9 cellular contexts compared by ENCODE assay signal in the genomic region with DNA sequence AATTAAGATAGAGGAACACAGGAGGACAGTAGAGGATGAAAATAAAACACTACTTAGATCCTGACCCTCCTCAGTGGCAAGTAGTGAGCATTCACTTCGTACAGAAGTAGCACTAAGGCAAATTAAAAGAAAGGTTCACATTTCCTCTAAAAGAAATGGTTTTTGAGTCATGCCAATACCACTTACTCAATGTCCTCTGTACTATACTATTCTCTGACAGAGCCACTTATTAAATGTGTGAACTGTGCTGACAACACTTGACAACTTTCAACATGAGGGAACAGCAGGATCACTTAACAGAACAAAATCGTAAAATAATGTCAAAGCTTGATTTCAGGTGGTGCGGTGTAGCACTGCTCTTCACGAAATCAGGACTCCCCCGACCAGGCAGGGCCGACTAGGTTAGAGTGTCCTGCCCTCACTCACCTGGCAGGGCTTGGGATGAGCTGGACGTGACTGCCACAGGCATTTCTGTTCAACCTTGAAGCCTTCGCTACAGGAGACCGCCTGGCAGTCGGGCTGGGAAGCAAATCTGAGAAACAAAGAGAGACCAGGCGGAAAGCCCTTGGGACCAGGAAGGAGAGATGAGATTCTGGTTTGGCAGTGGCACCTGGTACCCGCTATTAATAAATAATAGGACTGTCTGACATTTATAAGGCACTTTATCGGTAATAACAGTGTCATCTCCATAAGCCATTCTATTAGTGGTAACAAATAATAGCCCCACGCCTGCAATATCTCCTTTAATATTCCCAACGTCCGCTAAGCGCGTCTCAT. TPM values are rescaled to one million over a fixed set of nuclear protein-coding genes. Genes with fewer than 3 reads are reported as not detected.
DNase-seq lines count a peak whose midpoint lies in the region; ATAC-seq and TF ChIP-seq lines count a peak whose summit lies in the region.
"Had no signal": no experiment of that assay in that cellular context is flagged by ENCODE, and none has a peak within 500 bp of the region (broad histone marks: within the 10 kb centered on the region; RNA-seq: fewer than 3 reads in every experiment).

No MANE protein-coding gene starts in this region.

- DNase-seq in activated CD4-positive, alpha-beta T cell treated with anti-CD3 and anti-CD28 coated beads for 36 hours: peak; percentile 14
- DNase-seq in activated CD4-positive, alpha-beta T cell treated with anti-CD3 and anti-CD28 coated beads for 48 hours: no peak
- DNase-seq in WERI-Rb-1: no peak
- DNase-seq in inferior parietal cortex (ENCODE audit: extremely low spot score): peak; percentile 8
- no peak for DNase-seq in ACHN
- DNase-seq in KG1 (lab: John Stamatoyannopoulos, UW): no peak

- CTCF ChIA-PET in activated CD4-positive, alpha-beta T cell treated with anti-CD3 and anti-CD28 coated beads for 36 hours (lab: Charles Lee): interaction anchor here (0.9 to 2.6 kb wide), 8 partner anchors 13 to 727 kb away, joined by 3 to 9 read pairs (median 3); a partner anchor contains a TSS

- peaks cover 28% of the 10 kb centered on the region for H3K27me3 Mint-ChIP-seq in activated CD4-positive, alpha-beta T cell treated with anti-CD3 and anti-CD28 coated beads for 36 hours

- peak overlapping the region; percentile 74 for H3K4me3 ChIP-seq in WERI-Rb-1 (ENCODE audit: low read depth, low read length)
- peak overlapping the region; percentile 66 to 72 for H3K4me3 ChIP-seq in stomach smooth muscle (ENCODE audit: low read length in 2 of 2)

- intact Hi-C loops in activated CD4-positive, alpha-beta T cell treated with anti-CD3 and anti-CD28 coated beads for 36 hours (cut with DNase I, micrococcal nuclease): loop anchor here (5.0 to 10.0 kb wide), 5 partner anchors 66 to 726 kb away; a partner anchor contains a TSS

- H3K36me3 ChIP-seq in WERI-Rb-1 (no peaks in the 10 kb centered on the region; the same call in 1 of the 2 replicates), stomach smooth muscle (ENCODE audit: control insufficient read depth in 2 of 2, insufficient read depth in 2 of 2, low read length in 2 of 2) (no peaks in the 10 kb centered on the region)

- H3K4me1 Mint-ChIP-seq in activated CD4-positive, alpha-beta T cell treated with anti-CD3 and anti-CD28 coated beads for 36 hours: peaks cover 31% of the 10 kb centered on the region

- no peaks in the 10 kb centered on the region for H3K9me3 Mint-ChIP-seq in activated CD4-positive, alpha-beta T cell treated with anti-CD3 and anti-CD28 coated beads for 36 hours (ENCODE audit: low read depth)

- ATAC-seq in activated CD4-positive, alpha-beta T cell treated with anti-CD3 and anti-CD28 coated beads for 36 hours: no peak
- ATAC-seq in HG03354 (IDR thresholded peaks at IDR 0.05; ENCODE audit: poor library complexity, severe bottlenecking, unreplicated experiment): no peak

- in situ Hi-C loops in ACHN (cut with HindIII; ENCODE audit: low pct_ligation_motif_present, low pct_unique_long_range_greater_than_20kb, low sequenced_read_pairs): no loop called here

- H3K27me3 ChIP-seq in WERI-Rb-1 (ENCODE audit: insufficient read depth, low read depth, severe bottlenecking) (no peaks in the 10 kb centered on the region), stomach smooth muscle (ENCODE audit: control insufficient read depth in 1 of 2, insufficient read depth in 2 of 2, low read length in 2 of 2) (peaks cover 17 to 31% of the 10 kb centered on the region in 2 donors)

- H3K27ac ChIP-seq in WERI-Rb-1 (peak overlapping the region; percentile 19), stomach smooth muscle (ENCODE audit: low read length) (no peak overlapping the region)

- no peaks in the 10 kb centered on the region for H3K9me3 ChIP-seq in WERI-Rb-1 (ENCODE audit: severe bottlenecking)
- no peaks in the 10 kb centered on the region for H3K9me3 ChIP-seq in stomach smooth muscle (ENCODE audit: control insufficient read depth in 2 of 2, low read length in 2 of 2)

- peak overlapping the region; percentile 85 for H3K4me3 Mint-ChIP-seq in activated CD4-positive, alpha-beta T cell treated with anti-CD3 and anti-CD28 coated beads for 36 hours

- peak overlapping the region; percentile 17 for H3K27ac Mint-ChIP-seq in activated CD4-positive, alpha-beta T cell treated with anti-CD3 and anti-CD28 coated beads for 36 hours

- H3K4me1 ChIP-seq in stomach smooth muscle (ENCODE audit: control insufficient read depth, insufficient read depth, low read length): peaks cover 9% of the 10 kb centered on the region

- no peak overlapping the region for H3K9ac ChIP-seq in stomach smooth muscle (ENCODE audit: low read length in 2 of 2)

- no peak for TF ChIP-seq CTCF in WERI-Rb-1 (IDR thresholded peaks at IDR 0.05; ENCODE audit: low read depth, low read length)

- POLR2A ChIA-PET in activated CD4-positive, alpha-beta T cell treated with anti-CD3 and anti-CD28 coated beads for 36 hours (lab: Charles Lee): interaction anchor here (0.6 to 1.0 kb wide), 5 partner anchors 44 to 177 kb away, joined by 3 to 7 read pairs (median 3); a partner anchor contains a TSS

- peaks cover 2% of the 10 kb centered on the region for H3K36me3 Mint-ChIP-seq in activated CD4-positive, alpha-beta T cell treated with anti-CD3 and anti-CD28 coated beads for 36 hours (ENCODE audit: low read depth)

RNA-seq across cellular contexts. Expression of a gene that starts 0.6 kb away (rescaled TPM):
- 10 to 100 TPM; 20.7 to 22.1 TPM for total RNA-seq in activated CD4-positive, alpha-beta T cell treated with anti-CD3 and anti-CD28 coated beads for 36 hours
- total RNA-seq: LHCN-M2 had no signal

Comparison
In these comparisons a context has a peak if more than half of its experiments do, and no peak if none do; other contexts are left out.
1. DNase-seq: peak in activated CD4-positive, alpha-beta T cell treated with anti-CD3 and anti-CD28 coated beads for 36 hours (single experiment) and inferior parietal cortex (single experiment); none in activated CD4-positive, alpha-beta T cell treated with anti-CD3 and anti-CD28 coated beads for 48 hours (single experiment), WERI-Rb-1 (single experiment), ACHN (single experiment) and KG1 (single experiment).